8 cellular contexts compared by ENCODE assay signal in the genomic region with DNA sequence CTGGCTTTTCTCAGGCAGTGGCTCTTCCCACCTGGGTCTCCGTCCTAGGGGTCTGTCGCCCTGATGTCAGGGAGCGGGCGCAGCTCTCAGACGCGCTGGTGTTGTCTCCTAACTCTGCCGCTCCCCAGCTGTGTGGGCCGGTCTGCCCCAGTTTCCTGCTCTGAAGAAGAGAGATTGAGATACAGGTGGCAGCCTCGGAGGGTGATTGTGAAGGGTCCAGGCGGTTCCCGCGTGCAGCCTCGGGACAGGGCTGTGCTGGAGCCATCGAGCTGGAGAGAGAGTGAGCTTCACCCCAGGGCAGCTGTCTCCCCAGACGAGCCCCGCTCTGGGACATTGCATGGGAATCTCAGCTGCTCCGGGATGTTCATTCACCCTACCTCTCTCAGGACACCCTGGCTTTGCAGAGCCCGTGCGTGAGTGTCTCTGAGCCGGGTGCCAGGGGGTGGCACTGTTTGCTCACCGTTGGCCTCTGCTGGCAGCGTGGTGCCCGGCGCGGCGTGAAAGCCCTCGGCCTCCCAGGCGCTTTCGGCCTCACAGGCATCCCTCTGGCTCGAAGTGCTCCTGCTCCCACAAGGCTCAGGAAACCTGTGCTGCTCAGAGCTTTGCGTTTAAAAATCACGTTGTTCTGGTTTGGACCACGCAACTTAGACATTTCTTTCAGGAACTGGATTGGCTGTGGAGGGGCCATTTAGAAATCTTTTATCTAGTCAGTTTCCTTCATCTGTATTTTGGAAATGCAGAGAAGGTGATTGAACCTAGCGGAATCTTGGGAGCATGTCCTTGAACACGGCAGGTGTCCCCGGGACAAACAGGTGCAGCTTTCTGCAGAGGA. TPM values are rescaled to one million over a fixed set of nuclear protein-coding genes. Genes with fewer than 3 reads are reported as not detected.
DNase-seq lines count a peak whose midpoint lies in the region; ATAC-seq and TF ChIP-seq lines count a peak whose summit lies in the region.

No MANE protein-coding gene starts in this region.

- peaks cover 0 to 8% (median 0%) of the 10 kb centered on the region in 12 donors for H3K4me1 ChIP-seq in heart left ventricle
- H3K4me1 ChIP-seq in gastrocnemius medialis, result peaks cover 0 to 5% of the 10 kb centered on the region in 2 donors
- peaks cover 8% of the 10 kb centered on the region for H3K4me1 ChIP-seq in CD4-positive, alpha-beta memory T cell (ENCODE audit: insufficient read depth, low read length)

- no peaks in the 10 kb centered on the region for H3K36me3 ChIP-seq in heart left ventricle
- H3K36me3 ChIP-seq in gastrocnemius medialis, result no peaks in the 10 kb centered on the region
- no peaks in the 10 kb centered on the region for H3K36me3 ChIP-seq in CD4-positive, alpha-beta memory T cell (ENCODE audit: insufficient read depth, low read length)

- H3K27ac Mint-ChIP-seq in activated naive CD4-positive, alpha-beta T cell treated with anti-CD3 and anti-CD28 coated beads for 36 hours, result no peak overlapping the region
- H3K27ac Mint-ChIP-seq in CD4-positive, alpha-beta memory T cell, result no peak overlapping the region

- in situ Hi-C loops in gastrocnemius medialis (cut with MboI; ENCODE audit: low sequenced_read_pairs in 4 of 4), result no loop called here

- TF ChIP-seq CTCF in heart left ventricle (IDR thresholded peaks at IDR 0.05) (peak in 11 of 12 donors; percentile 16 to 61 (median 48)), gastrocnemius medialis (IDR thresholded peaks at IDR 0.05 in 4 of 5, conservative IDR thresholded peaks at IDR 0.05 in 1 of 5) (peak in 3 of 5 experiments; percentile 18 to 47 (median 44))

- H3K4me1 Mint-ChIP-seq in activated naive CD4-positive, alpha-beta T cell treated with anti-CD3 and anti-CD28 coated beads for 36 hours (ENCODE audit: low read depth), result peaks cover 12% of the 10 kb centered on the region
- peaks cover 0 to 12% (median 8%) of the 10 kb centered on the region in 4 donors for H3K4me1 Mint-ChIP-seq in CD4-positive, alpha-beta memory T cell

- H3K36me3 Mint-ChIP-seq in activated naive CD4-positive, alpha-beta T cell treated with anti-CD3 and anti-CD28 coated beads for 36 hours (ENCODE audit: low read depth), result no peaks in the 10 kb centered on the region
- H3K36me3 Mint-ChIP-seq in CD4-positive, alpha-beta memory T cell, result no peaks in the 10 kb centered on the region

- intact Hi-C loops in activated naive CD4-positive, alpha-beta T cell treated with anti-CD3 and anti-CD28 coated beads for 36 hours (cut with micrococcal nuclease), result loop anchor here (1.0 kb wide), 1 partner anchor 218 kb away; no protein-coding TSS in a partner anchor
- intact Hi-C loops in heart left ventricle (cut with DNase I) (loop anchor here in 2 of 10 donors (2.0 to 5.0 kb wide), 2 partner anchors 238 to 281 kb away; no protein-coding TSS in a partner anchor), gastrocnemius medialis (cut with DNase I; ENCODE audit: low total_unique reads) (loop anchor here (2.0 kb wide), 1 partner anchor 219 kb away; no protein-coding TSS in a partner anchor)
- intact Hi-C loops in CD4-positive, alpha-beta memory T cell (cut with micrococcal nuclease), result no loop called here

- DNase-seq in activated effector memory CD4-positive, alpha-beta T cell treated with anti-CD3 and anti-CD28 coated beads, Interleukin-2, amount 50 U/mL, for 16 hours, result peak; percentile 71
- no peak for DNase-seq in activated effector memory CD4-positive, alpha-beta T cell treated with Interleukin-2 at 50 U/mL for 16 hours
- DNase-seq in NCI-H345 (lab: John Stamatoyannopoulos, UW) (peak; percentile 72), heart left ventricle (peak; percentile 41 to 80 (median 55)), gastrocnemius medialis (no peak)
- peak; percentile 51 for DNase-seq in activated naive CD4-positive, alpha-beta T cell treated with anti-CD3 and anti-CD28 coated beads for 36 hours
- no peak for DNase-seq in CD4-positive, alpha-beta memory T cell

- H3K4me3 Mint-ChIP-seq in activated naive CD4-positive, alpha-beta T cell treated with anti-CD3 and anti-CD28 coated beads for 36 hours, result no peak overlapping the region
- no peak overlapping the region for H3K4me3 Mint-ChIP-seq in CD4-positive, alpha-beta memory T cell

- CTCF ChIA-PET in activated naive CD4-positive, alpha-beta T cell treated with anti-CD3 and anti-CD28 coated beads for 36 hours (lab: Charles Lee), result interaction anchor here (0.6 to 2.6 kb wide), 10 partner anchors 11 to 281 kb away, joined by 3 to 12 read pairs (median 4); no protein-coding TSS in a partner anchor
- CTCF ChIA-PET in CD4-positive, alpha-beta memory T cell (lab: Charles Lee; ENCODE audit: partially characterized antibody), result interaction anchor here (0.7 to 5.2 kb wide), 5 partner anchors 9 to 240 kb away, joined by 3 to 24 read pairs (median 9); no protein-coding TSS in a partner anchor

- no peak for TF ChIP-seq POLR2A in heart left ventricle (IDR thresholded peaks at IDR 0.05)
- no peak for TF ChIP-seq POLR2A in gastrocnemius medialis (IDR thresholded peaks at IDR 0.05)

- no peak overlapping the region for H3K4me3 ChIP-seq in heart left ventricle
- no peak overlapping the region for H3K4me3 ChIP-seq in gastrocnemius medialis
- no peak overlapping the region for H3K4me3 ChIP-seq in CD4-positive, alpha-beta memory T cell (ENCODE audit: low read length in 2 of 2)

- peaks cover 0 to 23% (median 6%) of the 10 kb centered on the region in 9 donors for H3K27me3 ChIP-seq in heart left ventricle
- H3K27me3 ChIP-seq in gastrocnemius medialis, result peaks cover 37 to 55% (median 51%) of the 10 kb centered on the region in 3 donors
- H3K27me3 ChIP-seq in CD4-positive, alpha-beta memory T cell (ENCODE audit: insufficient read depth, low read length), result no peaks in the 10 kb centered on the region

- no peak overlapping the region for H3K27ac ChIP-seq in heart left ventricle
- no peak overlapping the region for H3K27ac ChIP-seq in gastrocnemius medialis
- H3K27ac ChIP-seq in CD4-positive, alpha-beta memory T cell (ENCODE audit: low read depth, low read length), result no peak overlapping the region

- no peaks in the 10 kb centered on the region for H3K9me3 ChIP-seq in heart left ventricle
- no peaks in the 10 kb centered on the region for H3K9me3 ChIP-seq in gastrocnemius medialis
- no peaks in the 10 kb centered on the region for H3K9me3 ChIP-seq in CD4-positive, alpha-beta memory T cell (ENCODE audit: control insufficient read depth in 1 of 2, low read length in 2 of 2)

- H3K9me3 Mint-ChIP-seq in activated naive CD4-positive, alpha-beta T cell treated with anti-CD3 and anti-CD28 coated beads for 36 hours, result no peaks in the 10 kb centered on the region
- H3K9me3 Mint-ChIP-seq in CD4-positive, alpha-beta memory T cell, result no peaks in the 10 kb centered on the region

- H3K27me3 Mint-ChIP-seq in activated naive CD4-positive, alpha-beta T cell treated with anti-CD3 and anti-CD28 coated beads for 36 hours (ENCODE audit: low read depth), result peaks cover 17% of the 10 kb centered on the region
- peaks cover 6 to 14% of the 10 kb centered on the region in 2 donors for H3K27me3 Mint-ChIP-seq in CD4-positive, alpha-beta memory T cell

- 38 to 60% (median 41%) methylated on average over 17 to 36 of the region's 36 CpGs for WGBS in heart left ventricle, 4 donors

- POLR2A ChIA-PET in CD4-positive, alpha-beta memory T cell (lab: Charles Lee; ENCODE audit: partially characterized antibody), result no interaction called here

- ATAC-seq in heart left ventricle (peak; percentile 71 to 94 (median 92)), gastrocnemius medialis (no peak), HG03095 (IDR thresholded peaks at IDR 0.05; ENCODE audit: unreplicated experiment) (no peak)

RNA-seq across cellular contexts. Expression of a gene that starts 33.8 kb away (rescaled TPM):
- 10 to 100 TPM; 19.1 to 20.7 TPM for total RNA-seq in activated naive CD4-positive, alpha-beta T cell treated with anti-CD3 and anti-CD28 coated beads for 36 hours
- total RNA-seq in heart left ventricle, result 10 to 100 TPM in 3 of 9 donors, 1 to 10 TPM in 6; 5.6 to 13.7 (median 9.0) TPM
- 10 to 100 TPM; 16.7 to 25.6 TPM for polyA plus RNA-seq in heart left ventricle
- 10 to 100 TPM; 12.0 to 17.9 (median 14.1) TPM for total RNA-seq in gastrocnemius medialis
- total RNA-seq in CD4-positive, alpha-beta memory T cell, result 10 to 100 TPM; 30.9 to 32.4 TPM
- polyA plus RNA-seq in CD4-positive, alpha-beta memory T cell, result 10 to 100 TPM; 41.8 to 60.7 TPM

RNA-seq across cellular contexts. Expression of a gene that starts 38.9 kb away (rescaled TPM):
- total RNA-seq in activated naive CD4-positive, alpha-beta T cell treated with anti-CD3 and anti-CD28 coated beads for 36 hours, result not detected
- total RNA-seq in heart left ventricle (not detected), gastrocnemius medialis (not detected)
- polyA plus RNA-seq in heart left ventricle, result not detected
- total RNA-seq in CD4-positive, alpha-beta memory T cell, result not detected
- not detected for polyA plus RNA-seq in CD4-positive, alpha-beta memory T cell

Comparison
In these comparisons a context has a peak if more than half of its experiments do, and no peak if none do; other contexts are left out.
1. DNase-seq: peak in activated effector memory CD4-positive, alpha-beta T cell treated with anti-CD3 and anti-CD28 coated beads, Interleukin-2, amount 50 U/mL, for 16 hours (single experiment), NCI-H345 (single experiment), activated naive CD4-positive, alpha-beta T cell treated with anti-CD3 and anti-CD28 coated beads for 36 hours (single experiment) and heart left ventricle (5 of 5); none in activated effector memory CD4-positive, alpha-beta T cell treated with Interleukin-2 at 50 U/mL for 16 hours (single experiment), gastrocnemius medialis (0 of 2) and CD4-positive, alpha-beta memory T cell (0 of 5).
2. ATAC-seq: peak in heart left ventricle (4 of 4); none in gastrocnemius medialis (0 of 2) and HG03095 (single experiment).